In the genomic region with DNA sequence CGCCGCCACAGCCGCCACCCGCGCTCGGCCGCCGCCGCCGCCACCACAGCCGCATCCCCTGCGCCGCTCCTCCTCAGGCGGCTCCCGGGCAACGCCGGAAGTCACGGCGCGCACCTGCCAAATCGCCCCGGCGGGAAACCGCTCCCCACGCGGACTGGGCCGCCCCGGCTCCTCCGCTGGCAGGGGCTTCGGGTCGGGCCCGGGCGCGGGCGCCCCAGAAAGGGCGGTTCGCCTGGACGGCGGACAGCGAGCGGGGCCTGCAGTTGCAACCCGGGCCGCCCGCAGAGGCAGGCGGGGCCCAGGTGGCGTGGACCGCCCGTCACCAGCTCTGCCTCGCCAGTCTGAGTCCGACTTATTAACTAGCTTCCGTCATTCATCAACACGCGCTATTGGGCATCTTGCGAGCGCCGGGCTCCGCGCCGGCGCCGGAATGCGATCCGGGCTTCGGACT, we compare ENCODE assay signal across 8 cellular contexts. TPM values are rescaled to one million over a fixed set of nuclear protein-coding genes. Genes with fewer than 3 reads are reported as not detected.
DNase-seq lines count a peak whose midpoint lies in the region; ATAC-seq, FAIRE-seq and TF ChIP-seq lines count a peak whose summit lies in the region.

A gene with protein sequence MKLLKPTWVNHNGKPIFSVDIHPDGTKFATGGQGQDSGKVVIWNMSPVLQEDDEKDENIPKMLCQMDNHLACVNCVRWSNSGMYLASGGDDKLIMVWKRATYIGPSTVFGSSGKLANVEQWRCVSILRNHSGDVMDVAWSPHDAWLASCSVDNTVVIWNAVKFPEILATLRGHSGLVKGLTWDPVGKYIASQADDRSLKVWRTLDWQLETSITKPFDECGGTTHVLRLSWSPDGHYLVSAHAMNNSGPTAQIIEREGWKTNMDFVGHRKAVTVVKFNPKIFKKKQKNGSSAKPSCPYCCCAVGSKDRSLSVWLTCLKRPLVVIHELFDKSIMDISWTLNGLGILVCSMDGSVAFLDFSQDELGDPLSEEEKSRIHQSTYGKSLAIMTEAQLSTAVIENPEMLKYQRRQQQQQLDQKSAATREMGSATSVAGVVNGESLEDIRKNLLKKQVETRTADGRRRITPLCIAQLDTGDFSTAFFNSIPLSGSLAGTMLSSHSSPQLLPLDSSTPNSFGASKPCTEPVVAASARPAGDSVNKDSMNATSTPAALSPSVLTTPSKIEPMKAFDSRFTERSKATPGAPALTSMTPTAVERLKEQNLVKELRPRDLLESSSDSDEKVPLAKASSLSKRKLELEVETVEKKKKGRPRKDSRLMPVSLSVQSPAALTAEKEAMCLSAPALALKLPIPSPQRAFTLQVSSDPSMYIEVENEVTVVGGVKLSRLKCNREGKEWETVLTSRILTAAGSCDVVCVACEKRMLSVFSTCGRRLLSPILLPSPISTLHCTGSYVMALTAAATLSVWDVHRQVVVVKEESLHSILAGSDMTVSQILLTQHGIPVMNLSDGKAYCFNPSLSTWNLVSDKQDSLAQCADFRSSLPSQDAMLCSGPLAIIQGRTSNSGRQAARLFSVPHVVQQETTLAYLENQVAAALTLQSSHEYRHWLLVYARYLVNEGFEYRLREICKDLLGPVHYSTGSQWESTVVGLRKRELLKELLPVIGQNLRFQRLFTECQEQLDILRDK (minus strand): TSS at position 93 of the 451 bp plus-strand sequence. CDS start 257 bp downstream, outside the sequence.

- H3K4me1 Mint-ChIP-seq in astrocyte (ENCODE audit: low read depth, unreplicated experiment), result peaks cover 18% of the 10 kb centered on the region

- H3K27ac ChIP-seq in astrocyte (ENCODE audit: low read depth, low read length), result peak within 1 kb of the TSS; percentile 93

- H3K79me2 ChIP-seq in astrocyte (ENCODE audit: insufficient read depth, low read length), result peaks cover 57% of the 10 kb centered on the region

- H2AFZ ChIP-seq in astrocyte (ENCODE audit: low read depth, low read length), result peak within 1 kb of the TSS; percentile 86

- TF ChIP-seq CTCF in GM13977 (IDR thresholded peaks at IDR 0.05; ENCODE audit: extremely low read depth, insufficient read depth, missing control alignments), result no peak
- TF ChIP-seq CTCF in astrocyte (IDR thresholded peaks at IDR 0.05; ENCODE audit: insufficient read depth, low read depth, low read length), result no peak

- H3K4me3 ChIP-seq in astrocyte (ENCODE audit: insufficient read depth, low read depth, low read length), result peak within 1 kb of the TSS; percentile 82

- H3K27ac Mint-ChIP-seq in astrocyte (ENCODE audit: unreplicated experiment), result peak within 1 kb of the TSS; percentile 83

- intact Hi-C loops in sciatic nerve (cut with DNase I), result no loop called here

- peaks cover 15% of the 10 kb centered on the region for H3K4me1 ChIP-seq in astrocyte (ENCODE audit: insufficient read depth, low read length)

- H3K9me3 ChIP-seq in astrocyte (ENCODE audit: insufficient read depth, low read depth, low read length), result no peaks in the 10 kb centered on the region

- peaks cover 9% of the 10 kb centered on the region for H3K36me3 ChIP-seq in astrocyte (ENCODE audit: insufficient read depth, low read length)

- no peak for FAIRE-seq in astrocyte (lab: Jason Lieb, UNC)

- H3K9me3 Mint-ChIP-seq in astrocyte (ENCODE audit: unreplicated experiment), result no peaks in the 10 kb centered on the region

- in situ Hi-C loops in GM13977 (cut with MboI; ENCODE audit: low pct_unique_long_range_greater_than_20kb, low sequenced_read_pairs, unreplicated experiment), result no loop called here

- H3K27me3 Mint-ChIP-seq in astrocyte (ENCODE audit: low read depth, unreplicated experiment), result no peaks in the 10 kb centered on the region

- H3K36me3 Mint-ChIP-seq in astrocyte (ENCODE audit: low read depth, unreplicated experiment), result peaks cover 7% of the 10 kb centered on the region

- H3K27me3 ChIP-seq in astrocyte (ENCODE audit: insufficient read depth, low read length), result no peaks in the 10 kb centered on the region

- peaks cover 38% of the 10 kb centered on the region for H4K20me1 ChIP-seq in astrocyte (ENCODE audit: insufficient read depth, low read length)

- ATAC-seq in HG02588 (IDR thresholded peaks at IDR 0.05; ENCODE audit: unreplicated experiment) (peak; percentile 48), sciatic nerve (peak; percentile 55)

- DNase-seq in GM13977 (ENCODE audit: low spot score) (peak; percentile 87), NCI-H1092 (lab: John Stamatoyannopoulos, UW) (peak; percentile 73), T-helper 22 cell (ENCODE audit: low read depth) (peak; percentile 68), astrocyte (ENCODE audit: low read depth) (peak; percentile 72), hippocampal formation (lab: John Stamatoyannopoulos, UW) (peak; percentile 73 to 82), sciatic nerve (ENCODE audit: low spot score) (peak; percentile 89), DMS79 treated with DMSO at 0.1 percent for 48 hours (lab: John Stamatoyannopoulos, UW) (no peak)

- peak within 1 kb of the TSS; percentile 96 for H3K4me2 ChIP-seq in astrocyte (ENCODE audit: low read length)

- peak within 1 kb of the TSS; percentile 94 for H3K4me3 Mint-ChIP-seq in astrocyte (ENCODE audit: unreplicated experiment)

- H3K9ac ChIP-seq in astrocyte (ENCODE audit: low read length), result peak within 1 kb of the TSS; percentile 86

RNA-seq across cellular contexts. Expression of the gene that starts here (rescaled TPM):
- 31.1 and 31.4 TPM in 2 replicates for total RNA-seq in astrocyte
- total RNA-seq in sciatic nerve, result 26.2 TPM
